ENCODE assay signal across 8 cellular contexts in the genomic region with DNA sequence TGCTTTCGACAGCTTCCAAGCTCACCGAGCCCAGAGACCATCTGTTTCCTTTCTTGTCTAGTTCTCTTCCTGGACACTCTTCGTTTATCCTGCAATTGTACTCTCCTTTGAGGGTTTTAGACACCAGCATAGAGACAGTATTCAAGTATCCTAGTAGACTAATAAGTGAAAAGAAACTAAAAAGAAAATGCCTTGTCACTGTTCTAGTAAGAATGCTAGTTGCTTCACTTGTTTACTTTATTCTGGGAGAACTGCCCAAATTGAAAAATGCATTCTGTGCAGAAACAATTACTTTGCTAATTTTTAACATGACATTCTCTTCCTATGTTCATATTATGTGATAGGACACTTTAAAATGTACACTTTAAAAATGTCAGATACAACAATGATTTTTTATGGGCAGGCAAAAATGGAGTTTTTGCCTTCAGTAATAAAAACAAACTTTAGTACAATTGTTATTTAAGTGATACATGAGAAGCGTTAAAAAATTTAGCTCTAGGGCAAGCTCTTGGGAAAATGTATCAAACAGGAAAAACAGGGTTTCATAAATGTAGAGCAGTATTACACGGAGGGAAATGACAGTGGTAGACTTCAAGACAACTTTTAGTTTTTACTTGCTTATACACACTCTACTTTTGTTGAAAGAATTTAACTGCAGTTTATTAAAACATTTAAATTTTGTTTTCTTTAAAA. TPM values are rescaled to one million over a fixed set of nuclear protein-coding genes. Genes with fewer than 3 reads are reported as not detected.
A peak's percentile ranks its signal among the peaks of the same experiment; 100 is the strongest.
DNase-seq lines count a peak whose midpoint lies in the region; ATAC-seq and TF ChIP-seq lines count a peak whose summit lies in the region.

No MANE protein-coding gene starts in this region.

- no peak for DNase-seq in CD4-positive, alpha-beta T cell
- DNase-seq in H4 (ENCODE audit: low spot score): peak; percentile 35
- DNase-seq in fibroblast of gingiva (ENCODE audit: low read depth): peak; percentile 83
- DNase-seq in NCI-H524 treated with DMSO at 0.1 percent for 48 hours (lab: John Stamatoyannopoulos, UW): no peak
- DNase-seq in HuH-7.5 (ENCODE audit: low spot score): no peak

- no peak for ATAC-seq in CD4-positive, alpha-beta T cell (ENCODE audit: poor library complexity)
- peak; percentile 40 for ATAC-seq in SK-N-SH treated with all-trans-retinoic acid at 6 μM for 48 hours
- ATAC-seq in HG02884 (IDR thresholded peaks at IDR 0.05; ENCODE audit: unreplicated experiment): no peak

- no peaks in the 10 kb centered on the region for H3K27me3 ChIP-seq in CD4-positive, alpha-beta T cell (ENCODE audit: control insufficient read depth, insufficient read depth, low read length)

- no peaks in the 10 kb centered on the region for H3K9me3 ChIP-seq in CD4-positive, alpha-beta T cell (ENCODE audit: control insufficient read depth, low read length)

- TF ChIP-seq CTCF in CD4-positive, alpha-beta T cell (IDR thresholded peaks at IDR 0.05): no peak
- no peak for TF ChIP-seq CTCF in nephron (IDR thresholded peaks at IDR 0.05; ENCODE audit: unreplicated experiment in 3 of 3)

- peaks cover 9% of the 10 kb centered on the region for H3K36me3 Mint-ChIP-seq in CD4-positive, alpha-beta T cell (ENCODE audit: low read depth)
- peaks cover 20% of the 10 kb centered on the region for H3K36me3 Mint-ChIP-seq in nephron (ENCODE audit: low read depth)

- peak overlapping the region; percentile 27 for H3K27ac ChIP-seq in CD4-positive, alpha-beta T cell (ENCODE audit: low read depth, low read length)

- POLR2A ChIA-PET in CD4-positive, alpha-beta T cell (lab: Charles Lee): interaction anchor here (0.6 to 2.3 kb wide), 8 partner anchors 9 to 649 kb away, joined by 3 to 11 read pairs (median 6); partner anchors contain the start of gene CCDC186

- H3K9me3 Mint-ChIP-seq in CD4-positive, alpha-beta T cell: no peaks in the 10 kb centered on the region
- H3K9me3 Mint-ChIP-seq in nephron: no peaks in the 10 kb centered on the region

- CTCF ChIA-PET in CD4-positive, alpha-beta T cell (lab: Charles Lee): interaction anchor here (1.0 to 2.2 kb wide), 3 partner anchors 9 to 115 kb away, joined by 3 to 19 read pairs (median 3); partner anchors contain the start of gene TRUB1

- no peaks in the 10 kb centered on the region for H3K27me3 Mint-ChIP-seq in CD4-positive, alpha-beta T cell
- no peaks in the 10 kb centered on the region for H3K27me3 Mint-ChIP-seq in nephron (ENCODE audit: low read depth)

- H3K4me1 Mint-ChIP-seq in CD4-positive, alpha-beta T cell (ENCODE audit: low read depth): peaks cover 48% of the 10 kb centered on the region
- peaks cover 31% of the 10 kb centered on the region for H3K4me1 Mint-ChIP-seq in nephron

- peak overlapping the region; percentile 92 for H3K27ac Mint-ChIP-seq in CD4-positive, alpha-beta T cell
- H3K27ac Mint-ChIP-seq in nephron: peak overlapping the region; percentile 99 to 100 (median 100)

- peak overlapping the region; percentile 94 for H3K4me3 Mint-ChIP-seq in CD4-positive, alpha-beta T cell
- peak overlapping the region; percentile 84 to 98 (median 95) for H3K4me3 Mint-ChIP-seq in nephron

- intact Hi-C loops in CD4-positive, alpha-beta T cell (cut with DNase I, micrococcal nuclease): loop anchor here in 1 of 2 experiments (5.0 to 10.0 kb wide), 2 partner anchors 278 to 651 kb away; partner anchors contain the start of gene CCDC186

TF ChIP-seq in SK-N-SH treated with all-trans-retinoic acid at 6 μM for 48 hours, 23 proteins besides CTCF, POLR2A, EP300 and RAD21:
- TF ChIP-seq ESRRG (CRISPR knock-in tag; IDR thresholded peaks at IDR 0.05) (no peak), CSDC2 (CRISPR knock-in tag; IDR thresholded peaks at IDR 0.05) (no peak), CSRNP3 (CRISPR knock-in tag; IDR thresholded peaks at IDR 0.05) (no peak), PPARA (CRISPR knock-in tag; IDR thresholded peaks at IDR 0.05; ENCODE audit: borderline replicate concordance) (no peak), BACH2 (CRISPR knock-in tag; IDR thresholded peaks at IDR 0.05; ENCODE audit: borderline replicate concordance) (no peak), ISL1 (CRISPR knock-in tag; IDR thresholded peaks at IDR 0.05) (no peak)

RNA-seq across cellular contexts. Expression of gene FHIP2A, which starts 1.3 kb away (rescaled TPM):
- 10 to 100 TPM; 52.8 to 53.7 TPM for total RNA-seq in CD4-positive, alpha-beta T cell
- 10.8 and 14.0 TPM in 2 replicates for total RNA-seq in H4 (2014; rRNA removed; shearing (Covaris generic))

Comparison
In these comparisons a context has a peak if more than half of its experiments do, and no peak if none do; other contexts are left out.
1. DNase-seq: peak in H4 (single experiment) and fibroblast of gingiva (single experiment); none in CD4-positive, alpha-beta T cell (0 of 10), NCI-H524 treated with DMSO at 0.1 percent for 48 hours (single experiment) and HuH-7.5 (single experiment).